Comparison of ENCODE assay signal across 25 cellular contexts in genomic region chr2:215848146-215848545, GRCh38.
"Had no signal": no experiment of that assay in that cellular context is flagged by ENCODE, and none has a peak within 500 bp of the region (broad histone marks: within the 10 kb centered on the region; RNA-seq: fewer than 3 reads in every experiment).

No MANE protein-coding gene starts in this region.

- H3K27me3 ChIP-seq: esophagus muscularis mucosa, foreskin keratinocyte, gastroesophageal sphincter, neutrophil, sigmoid colon, testis, tibial artery had no signal

- H3K4me3 ChIP-seq: coronary artery, esophagus muscularis mucosa, gastroesophageal sphincter, lung, mucosa of descending colon, sigmoid colon, testis, tibial artery had no signal

- H3K4me1 ChIP-seq: parathyroid adenoma had no signal

- H3K27ac Mint-ChIP-seq: immature natural killer cell; memory B cell; mesothelial cell of epicardium; naive B cell; natural killer cell treated with Interleukin-12 subunit alpha and Interleukin-12 subunit beta and Interleukin-15 and Interleukin-18, amount 100 ng/mL, for 72 hours; progenitor cell of endocrine pancreas; stimulated activated memory B cell treated with anti-CD40 and anti-IgM and Interleukin-4, amounts not matched to agents 10 μg/mL and 1 μg/mL and 100 μg/mL, for 72 hours; type B pancreatic cell had no signal

- H3K36me3 Mint-ChIP-seq: immature natural killer cell; mesothelial cell of epicardium; naive B cell; natural killer cell treated with Interleukin-12 subunit alpha and Interleukin-12 subunit beta and Interleukin-15 and Interleukin-18, amount 100 ng/mL, for 72 hours; stimulated activated memory B cell treated with anti-CD40 and anti-IgM and Interleukin-4, amounts not matched to agents 10 μg/mL and 1 μg/mL and 100 μg/mL, for 72 hours; type B pancreatic cell had no signal

- H3K27ac ChIP-seq: coronary artery, foreskin keratinocyte, neutrophil, parathyroid adenoma, sigmoid colon, testis had no signal

- H3K9me3 ChIP-seq: esophagus muscularis mucosa, gastroesophageal sphincter, mucosa of descending colon, neutrophil, sigmoid colon, testis, tibial artery had no signal

- H3K9me3 Mint-ChIP-seq: immature natural killer cell; natural killer cell treated with Interleukin-12 subunit alpha and Interleukin-12 subunit beta and Interleukin-15 and Interleukin-18, amount 100 ng/mL, for 72 hours; neural crest cell; type B pancreatic cell had no signal

- H3K4me3 Mint-ChIP-seq: immature natural killer cell; memory B cell; mesothelial cell of epicardium; naive B cell; natural killer cell treated with Interleukin-12 subunit alpha and Interleukin-12 subunit beta and Interleukin-15 and Interleukin-18, amount 100 ng/mL, for 72 hours; neural crest cell; stimulated activated memory B cell treated with anti-CD40 and anti-IgM and Interleukin-4, amounts not matched to agents 10 μg/mL and 1 μg/mL and 100 μg/mL, for 72 hours; type B pancreatic cell had no signal

- H3K36me3 ChIP-seq: esophagus muscularis mucosa, gastroesophageal sphincter, neutrophil, sigmoid colon, tibial artery had no signal

- H3K27me3 Mint-ChIP-seq: progenitor cell of endocrine pancreas; stimulated activated memory B cell treated with anti-CD40 and anti-IgM and Interleukin-4, amounts not matched to agents 10 μg/mL and 1 μg/mL and 100 μg/mL, for 72 hours; type B pancreatic cell had no signal

- H3K4me1 Mint-ChIP-seq: immature natural killer cell, mesothelial cell of epicardium had no signal

- DNase-seq: central memory CD4-positive, alpha-beta T cell; foreskin keratinocyte; hypothalamus; immature natural killer cell; mucosa of descending colon; naive B cell; sigmoid colon; stimulated activated CD4-positive, alpha-beta T cell treated with anti-CD3 and anti-CD28 coated beads, Interleukin-4, amount 100 ng/mL, for 4 hours; stimulated activated naive CD8-positive, alpha-beta T cell treated with anti-CD3 and anti-CD28 coated beads, Interleukin-15, Interleukin-2, amounts not matched to agents 100 U/mL and 50 U/mL, for 24 hours; substantia nigra; testis; tibial artery had no signal

- H3K9ac ChIP-seq: parathyroid adenoma had no signal

- H2AFZ ChIP-seq: parathyroid adenoma had no signal
